In the genomic region with DNA sequence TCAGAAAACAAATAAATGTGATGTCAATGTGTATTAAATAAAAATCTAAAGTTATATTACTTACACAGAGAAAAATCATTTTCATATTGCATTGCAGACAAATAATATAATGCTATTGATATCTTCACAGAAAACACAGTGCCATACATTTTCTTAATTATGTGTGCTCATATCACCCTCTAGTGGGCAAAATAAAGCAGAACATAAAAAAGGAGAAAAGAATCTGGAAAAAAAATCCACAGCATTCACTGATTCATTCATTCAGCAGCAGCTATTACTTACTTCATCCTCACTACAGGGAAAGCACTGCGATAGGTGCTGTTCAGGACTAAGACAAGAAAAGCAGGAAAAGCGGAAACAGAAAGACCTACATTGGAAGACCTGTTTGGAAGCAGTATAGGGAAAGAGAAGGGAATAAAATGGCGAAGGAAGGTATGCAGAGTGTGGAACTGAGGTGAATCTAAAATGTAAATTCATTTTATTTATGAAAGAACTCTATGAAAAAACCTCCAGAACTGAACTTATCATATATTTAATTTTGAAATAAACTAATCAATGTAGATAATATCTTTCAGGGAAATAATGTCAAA, we compare ENCODE assay signal across 8 cellular contexts.
A peak's percentile ranks its signal among the peaks of the same experiment; 100 is the strongest.
DNase-seq lines count a peak whose midpoint lies in the region; ATAC-seq and TF ChIP-seq lines count a peak whose summit lies in the region.

No MANE protein-coding gene starts in this region.

- H3K27me3 Mint-ChIP-seq in T-helper 17 cell: no peaks in the 10 kb centered on the region
- no peaks in the 10 kb centered on the region for H3K27me3 Mint-ChIP-seq in glutamatergic neuron (ENCODE audit: unreplicated experiment)
- no peaks in the 10 kb centered on the region for H3K27me3 Mint-ChIP-seq in activated CD8-positive, alpha-beta memory T cell treated with anti-CD3 and anti-CD28 coated beads, Interleukin-2, amount 10 ng/mL, durations not matched to agents 7 days and 5 days

- 90 to 93% methylated on average over 3 of the region's 3 CpGs for WGBS in upper lobe of left lung, 2 donors

- TF ChIP-seq CTCF in glutamatergic neuron (IDR thresholded peaks at IDR 0.05; ENCODE audit: partially characterized antibody, unreplicated experiment) (peak; percentile 79), upper lobe of left lung (IDR thresholded peaks at IDR 0.05) (peak in 5 of 6 experiments; percentile 19 to 49 (median 45))

- no peak overlapping the region for H3K4me3 ChIP-seq in upper lobe of left lung

- ATAC-seq in GM19372 (IDR thresholded peaks at IDR 0.05; ENCODE audit: low read depth, unreplicated experiment): peak; percentile 67
- ATAC-seq in T-helper 17 cell: peak; percentile 57
- ATAC-seq in upper lobe of left lung (ENCODE audit: low FRiP score in 2 of 2): peak in 1 of 2 donors; percentile 35
- ATAC-seq in GM18858 (IDR thresholded peaks at IDR 0.05; ENCODE audit: unreplicated experiment): no peak
- no peak for ATAC-seq in activated CD8-positive, alpha-beta memory T cell treated with anti-CD3 and anti-CD28 coated beads, Interleukin-2, amount 10 ng/mL, durations not matched to agents 7 days and 5 days

- H3K9me3 Mint-ChIP-seq in glutamatergic neuron (ENCODE audit: unreplicated experiment): no peaks in the 10 kb centered on the region
- H3K9me3 Mint-ChIP-seq in activated CD8-positive, alpha-beta memory T cell treated with anti-CD3 and anti-CD28 coated beads, Interleukin-2, amount 10 ng/mL, durations not matched to agents 7 days and 5 days (ENCODE audit: low read depth): no peaks in the 10 kb centered on the region

- H3K4me1 Mint-ChIP-seq in T-helper 17 cell (peaks cover 3% of the 10 kb centered on the region), glutamatergic neuron (ENCODE audit: low read depth, unreplicated experiment) (peaks cover 2% of the 10 kb centered on the region)
- no peaks in the 10 kb centered on the region for H3K4me1 Mint-ChIP-seq in activated CD8-positive, alpha-beta memory T cell treated with anti-CD3 and anti-CD28 coated beads, Interleukin-2, amount 10 ng/mL, durations not matched to agents 7 days and 5 days

- TF ChIP-seq EP300 in upper lobe of left lung (IDR thresholded peaks at IDR 0.05): no peak

- H3K4me3 Mint-ChIP-seq in T-helper 17 cell (no peak overlapping the region), glutamatergic neuron (ENCODE audit: unreplicated experiment) (no peak overlapping the region)
- H3K4me3 Mint-ChIP-seq in activated CD8-positive, alpha-beta memory T cell treated with anti-CD3 and anti-CD28 coated beads, Interleukin-2, amount 10 ng/mL, durations not matched to agents 7 days and 5 days: no peak overlapping the region

- TF ChIP-seq POLR2A in upper lobe of left lung (IDR thresholded peaks at IDR 0.05): no peak

- DNase-seq in DMS114 treated with DMSO at 0.1 percent for 48 hours (lab: John Stamatoyannopoulos, UW; ENCODE audit: unreplicated experiment) (peak; percentile 25), LHCN-M2 (ENCODE audit: low read depth) (peak; percentile 57), T-helper 17 cell (no peak), glutamatergic neuron (no peak), upper lobe of left lung (no peak)
- no peak for DNase-seq in activated CD8-positive, alpha-beta memory T cell treated with anti-CD3 and anti-CD28 coated beads, Interleukin-2, amount 10 ng/mL, durations not matched to agents 7 days and 5 days

- H3K27ac ChIP-seq in upper lobe of left lung: no peak overlapping the region

- CTCF ChIA-PET in activated CD8-positive, alpha-beta memory T cell treated with anti-CD3 and anti-CD28 coated beads, Interleukin-2, amount 10 ng/mL, durations not matched to agents 7 days and 5 days (lab: Charles Lee): interaction anchor here (1.2 kb wide), 1 partner anchor 27 kb away, joined by 3 read pairs; no protein-coding TSS in a partner anchor

- no peaks in the 10 kb centered on the region for H3K27me3 ChIP-seq in upper lobe of left lung

- H3K36me3 Mint-ChIP-seq in T-helper 17 cell (ENCODE audit: low read depth): peaks cover 2% of the 10 kb centered on the region
- H3K36me3 Mint-ChIP-seq in glutamatergic neuron (ENCODE audit: unreplicated experiment): no peaks in the 10 kb centered on the region
- peaks cover 9% of the 10 kb centered on the region for H3K36me3 Mint-ChIP-seq in activated CD8-positive, alpha-beta memory T cell treated with anti-CD3 and anti-CD28 coated beads, Interleukin-2, amount 10 ng/mL, durations not matched to agents 7 days and 5 days

- H3K9me3 ChIP-seq in T-helper 17 cell (ENCODE audit: control insufficient read depth, low read length, poor library complexity, severe bottlenecking) (no peaks in the 10 kb centered on the region), upper lobe of left lung (no peaks in the 10 kb centered on the region)

- no peaks in the 10 kb centered on the region for H3K4me1 ChIP-seq in upper lobe of left lung

- H3K36me3 ChIP-seq in upper lobe of left lung: peaks cover 0 to 18% (median 1%) of the 10 kb centered on the region in 4 donors

- H3K27ac Mint-ChIP-seq in T-helper 17 cell (no peak overlapping the region), glutamatergic neuron (ENCODE audit: unreplicated experiment) (peak overlapping the region; percentile 11)
- no peak overlapping the region for H3K27ac Mint-ChIP-seq in activated CD8-positive, alpha-beta memory T cell treated with anti-CD3 and anti-CD28 coated beads, Interleukin-2, amount 10 ng/mL, durations not matched to agents 7 days and 5 days

Comparison
In these comparisons a context has a peak if more than half of its experiments do, and no peak if none do; other contexts are left out.
1. DNase-seq: peak in DMS114 treated with DMSO at 0.1 percent for 48 hours (single experiment) and LHCN-M2 (single experiment); none in T-helper 17 cell (0 of 3), glutamatergic neuron (single experiment), upper lobe of left lung (0 of 2) and activated CD8-positive, alpha-beta memory T cell treated with anti-CD3 and anti-CD28 coated beads, Interleukin-2, amount 10 ng/mL, durations not matched to agents 7 days and 5 days (single experiment).
2. ATAC-seq: peak in GM19372 (single experiment) and T-helper 17 cell (single experiment); none in GM18858 (single experiment) and activated CD8-positive, alpha-beta memory T cell treated with anti-CD3 and anti-CD28 coated beads, Interleukin-2, amount 10 ng/mL, durations not matched to agents 7 days and 5 days (single experiment).